ENCODE assay signal across 22 cellular contexts in genomic region chr10:74770400-74770799, GRCh38. TPM values are rescaled to one million over a fixed set of nuclear protein-coding genes. Genes with fewer than 3 reads are reported as not detected.
A peak's percentile ranks its signal among the peaks of the same experiment; 100 is the strongest.
DNase-seq lines count a peak whose midpoint lies in the region; ATAC-seq, FAIRE-seq and TF ChIP-seq lines count a peak whose summit lies in the region.
"Had no signal": no experiment of that assay in that cellular context is flagged by ENCODE, and none has a peak within 500 bp of the region (broad histone marks: within the 10 kb centered on the region; RNA-seq: fewer than 3 reads in every experiment).

No MANE protein-coding gene starts in this region.

- POLR2A ChIA-PET in GM12878 (lab: Charles Lee) = interaction anchor here (0.5 kb wide), 1 partner anchor 595 kb away, joined by 6 read pairs; no protein-coding TSS in a partner anchor

- peak overlapping the region; percentile 33 for H3K4me2 ChIP-seq in Loucy (ENCODE audit: low read depth, low read length, poor library complexity, severe bottlenecking)
- no peak overlapping the region for H3K4me2 ChIP-seq in GM12878 (ENCODE audit: control insufficient read depth, insufficient read depth)

- RAD21 ChIA-PET in GM12878 (lab: Charles Lee; ENCODE audit: unreplicated experiment) = no interaction called here

- in situ Hi-C loops in GM12878 (cut with MboI) = no loop called here

- no peak for TF ChIP-seq POLR2A in GM12878 (IDR thresholded peaks at IDR 0.05; ENCODE audit: low read depth, low read length)

- H3K9me3 ChIP-seq in Loucy (ENCODE audit: insufficient read depth, low read depth, low read length) (0 out of 2 replicates have a peak, but pooled peaks cover 3% of the 10 kb centered on the region), GM12878 (replicated peaks; ENCODE audit: control insufficient read depth, insufficient read depth, low read length) (no peaks in the 10 kb centered on the region), heart right ventricle (peaks cover 0 to 13% (median 0%) of the 10 kb centered on the region in 11 donors)

- H3K4me3 ChIP-seq in Loucy (ENCODE audit: low read length, poor library complexity, severe bottlenecking) (no peak overlapping the region), GM12878 (no peak overlapping the region), heart right ventricle (no peak overlapping the region)

- DNase-seq in DMS 273 (lab: John Stamatoyannopoulos, UW; ENCODE audit: unreplicated experiment) = peak; percentile 6
- DNase-seq in DMS 273 treated with DMSO at 0.1 percent for 48 hours (lab: John Stamatoyannopoulos, UW) = no peak
- DNase-seq in GM12878 (ENCODE audit: low read depth, low spot score) = no peak
- DNase-seq in activated T-cell treated with anti-CD3 and anti-CD28 coated beads, Interleukin-2, amount 50 U/mL, for 48 hours = no peak
- no peak for DNase-seq in T-helper 2 cell
- DNase-seq in stimulated activated CD4-positive, alpha-beta T cell treated with anti-CD3 and anti-CD28 coated beads, Interleukin-15, amount 100 ng/mL, for 24 hours = no peak
- no peak for DNase-seq in heart right ventricle
- DNase-seq: AML-193; Calu3; CD8-positive, alpha-beta memory T cell; H9; NCI-H1105 treated with DMSO at 0.1 percent for 48 hours; NCI-H2029 treated with DMSO at 0.1 percent for 48 hours; NCI-H226; NCI-H510A treated with DMSO at 0.1 percent for 48 hours; NCI-H748 treated with DMSO at 0.1 percent for 48 hours; NK-92 treated with Interleukin-12 subunit alpha and Interleukin-12 subunit beta, amount 100 ng/mL, for 24 hours; Right ventricle myocardium superior had no signal

- H3K36me3 ChIP-seq in Loucy (ENCODE audit: insufficient read depth, low read length) (no peaks in the 10 kb centered on the region), GM12878 (ENCODE audit: control insufficient read depth in 2 of 2, insufficient read depth in 2 of 2, low read length in 1 of 2) (no peaks in the 10 kb centered on the region), heart right ventricle (no peaks in the 10 kb centered on the region)

- H3K9me2 ChIP-seq in Loucy (replicated peaks; ENCODE audit: low read depth, low read length) = no peaks in the 10 kb centered on the region

- H3K9ac ChIP-seq in Loucy (ENCODE audit: low read depth, low read length, poor library complexity, severe bottlenecking) = peak overlapping the region; percentile 27
- no peak overlapping the region for H3K9ac ChIP-seq in GM12878 (ENCODE audit: control insufficient read depth, insufficient read depth, low read length)

- H3K27ac ChIP-seq in GM12878 (ENCODE audit: control insufficient read depth, insufficient read depth) (no peak overlapping the region), heart right ventricle (no peak overlapping the region)
- H3K27ac ChIP-seq: 22Rv1, C4-2B, HL-60 had no signal

- no peak for TF ChIP-seq EP300 in GM12878 (IDR thresholded peaks at IDR 0.05; ENCODE audit: borderline replicate concordance in 1 of 2, control insufficient read depth in 1 of 2, low read depth in 2 of 2, low read length in 2 of 2)

- H3K79me2 ChIP-seq in Loucy (ENCODE audit: insufficient read depth, low read length) (no peaks in the 10 kb centered on the region), GM12878 (ENCODE audit: control insufficient read depth, insufficient read depth, low read length) (no peaks in the 10 kb centered on the region)

- H3K27me3 ChIP-seq in Loucy (ENCODE audit: insufficient read depth, low read length, poor library complexity, severe bottlenecking) (no peaks in the 10 kb centered on the region), GM12878 (replicated peaks in 1 of 2; ENCODE audit: control insufficient read depth in 2 of 2, insufficient read depth in 2 of 2, low read length in 1 of 2) (no peaks in the 10 kb centered on the region), heart right ventricle (no peaks in the 10 kb centered on the region)

- H3K4me1 ChIP-seq in Loucy (ENCODE audit: insufficient read depth, low read length, poor library complexity, severe bottlenecking) (peaks cover 13% of the 10 kb centered on the region), GM12878 (ENCODE audit: control insufficient read depth, insufficient read depth, low read length) (no peaks in the 10 kb centered on the region), heart right ventricle (no peaks in the 10 kb centered on the region)

- H4K20me1 ChIP-seq in Loucy (ENCODE audit: insufficient read depth, low read length, poor library complexity, severe bottlenecking) (no peaks in the 10 kb centered on the region), GM12878 (ENCODE audit: control insufficient read depth, insufficient read depth) (no peaks in the 10 kb centered on the region)

- SMC1A ChIA-PET in GM12878 (lab: Charles Lee; ENCODE audit: uncharacterized antibody, unreplicated experiment) = interaction anchor here (0.6 to 1.1 kb wide), 3 partner anchors 13 to 273 kb away, joined by 3 read pairs; no protein-coding TSS in a partner anchor

- H3F3A ChIP-seq in Loucy (ENCODE audit: low read depth) = no peaks in the 10 kb centered on the region

- FAIRE-seq in GM12878 (lab: Jason Lieb, UNC) = no peak

- CTCF ChIA-PET in GM12878 (lab: Yijun Ruan, JAX) = interaction anchor here (0.6 to 1.1 kb wide), 2 partner anchors 31 to 251 kb away, joined by 3 to 4 read pairs; no protein-coding TSS in a partner anchor

- intact Hi-C loops in GM12878 (cut with micrococcal nuclease; ENCODE audit: unreplicated experiment) = no loop called here
- intact Hi-C loops in heart right ventricle (cut with DNase I) = no loop called here

- no TSS peak for BruUV-seq in GM12878 (replicated peaks; lab: Mats Ljungman, UMichigan)

- TF ChIP-seq CTCF in Loucy (conservative IDR thresholded peaks at IDR 0.05; ENCODE audit: low read length) (no peak), GM12878 (IDR thresholded peaks at IDR 0.05 in 2 of 3, conservative IDR thresholded peaks at IDR 0.05 in 1 of 3; ENCODE audit: control insufficient read depth in 2 of 3, extremely low read depth in 1 of 3, insufficient read depth in 1 of 3, low read depth in 3 of 3, low read length in 3 of 3) (no peak), heart right ventricle (IDR thresholded peaks at IDR 0.05) (no peak)

- no peak for TF ChIP-seq RAD21 in GM12878 (IDR thresholded peaks at IDR 0.05; ENCODE audit: insufficient read depth, low read depth, low read length)

- H2AFZ ChIP-seq in Loucy (ENCODE audit: low read length) (peak overlapping the region; percentile 66; the same call in 1 of the 2 replicates), GM12878 (ENCODE audit: control insufficient read depth, low read depth, low read length) (no peak overlapping the region)

- ATAC-seq in GM12878 (no peak), heart right ventricle (no peak)

TF ChIP-seq in GM12878, 131 proteins besides CTCF, POLR2A, EP300 and RAD21:
- peak; percentile 45 for TF ChIP-seq PKNOX1 (IDR thresholded peaks at IDR 0.05)
- no peak for TF ChIP-seq ATF2 (IDR thresholded peaks at IDR 0.05; ENCODE audit: low read length)

RNA-seq across cellular contexts. Expression of gene KAT6B, which starts 56.0 kb away (rescaled TPM):
- total RNA-seq in GM12878 (2013; cell fraction: nucleolus; rRNA removed) = 303 and 315 TPM in 2 replicates
- 16.5 and 18.3 TPM in 2 replicates for total RNA-seq in GM12878 (2014; rRNA removed)
- 16.7 and 17.5 TPM in 2 replicates for total RNA-seq in GM12878 (2014; rRNA removed; fragmentation: Illumina TruSeq; extraction: Trizol)
- 22.6 and 24.8 TPM in 2 replicates for total RNA-seq in GM12878 (2021)
- polyA plus RNA-seq in GM12878 (2011; ENCODE audit: low read depth) = 8.5 TPM
- 6.7 and 7.6 TPM in 2 replicates for polyA plus RNA-seq in GM12878 (2011; rRNA removed)
- 5.8 and 9.8 TPM in 2 replicates for polyA plus RNA-seq in GM12878 (2011; cell fraction: cytosol; rRNA removed)
- 17.1 and 23.0 TPM in 2 replicates for polyA plus RNA-seq in GM12878 (2011; cell fraction: nucleus; rRNA removed)
- 10.5 and 12.2 TPM in 2 replicates for polyA plus RNA-seq in GM12878 (2012)
- 17.6 and 19.1 TPM in 2 replicates for polyA plus RNA-seq in GM12878 (2014; fragmentation: Illumina TruSeq; extraction: Trizol)
- polyA plus RNA-seq in GM12878 (2014; fragmentation: Nextera tagmentation; extraction: Ambion mirVana) = 1 to 10 TPM; 2.7 to 5.3 TPM
- 8.1 and 9.7 TPM in 2 replicates for polyA plus RNA-seq in GM12878 (2014; rRNA removed)
- polyA plus RNA-seq in GM12878 (2016; fragmentation: Nextera tagmentation; extraction: Ambion mirVana) = 10 to 100 TPM; 15.0 to 17.4 TPM
- polyA minus RNA-seq in GM12878 (2011; rRNA and poly(A)+ RNA removed) = 42.9 and 45.0 TPM in 2 replicates
- 7.9 and 9.0 TPM in 2 replicates for polyA minus RNA-seq in GM12878 (2011; cell fraction: cytosol; rRNA and poly(A)+ RNA removed)
- 53.1 and 90.8 TPM in 2 replicates for polyA minus RNA-seq in GM12878 (2011; cell fraction: nucleus; rRNA and poly(A)+ RNA removed)
- 10 to 100 TPM; 28.3 to 58.4 (median 51.5) TPM for total RNA-seq in heart right ventricle
- 10 to 100 TPM in 1 of 2 donors, 1 to 10 TPM in 1; 3.4 to 15.4 TPM for polyA plus RNA-seq in heart right ventricle
